Comparison of ENCODE assay signal across 8 cellular contexts in genomic region chr14:73764881-73765280, GRCh38. TPM values are rescaled to one million over a fixed set of nuclear protein-coding genes. Genes with fewer than 3 reads are reported as not detected.
DNase-seq lines count a peak whose midpoint lies in the region; ATAC-seq lines count a peak whose summit lies in the region.

No MANE protein-coding gene starts in this region.

- DNase-seq in ELF-1 (ENCODE audit: low read depth, low spot score) (peak; percentile 5), RPMI8226 (peak; percentile 75), cardiac septum (ENCODE audit: low spot score) (peak; percentile 91), renal cortical epithelial cell (ENCODE audit: low read depth) (peak; percentile 82), HuH-7 (ENCODE audit: low spot score) (no peak)
- no peak for DNase-seq in activated T-cell treated with anti-CD3 and anti-CD28 coated beads, Interleukin-2, amount 50 U/mL, for 48 hours

- intact Hi-C loops in cardiac septum (cut with DNase I), result no loop called here

- ATAC-seq in GM18520 (IDR thresholded peaks at IDR 0.05; ENCODE audit: unreplicated experiment), result no peak
- ATAC-seq in HG03139 (IDR thresholded peaks at IDR 0.05; ENCODE audit: unreplicated experiment), result no peak

RNA-seq across cellular contexts. Expression of gene PNMA1, which starts 50.7 kb away (rescaled TPM):
- total RNA-seq in cardiac septum, result 45.9 TPM
- 15.3 and 86.2 TPM in 2 replicates for total RNA-seq in renal cortical epithelial cell

Comparison
In these comparisons a context has a peak if more than half of its experiments do, and no peak if none do; other contexts are left out.
1. DNase-seq: peak in ELF-1 (single experiment), RPMI8226 (single experiment), cardiac septum (single experiment) and renal cortical epithelial cell (single experiment); none in activated T-cell treated with anti-CD3 and anti-CD28 coated beads, Interleukin-2, amount 50 U/mL, for 48 hours (0 of 2) and HuH-7 (single experiment).